ENCODE assay signal across 20 cellular contexts in the genomic region with DNA sequence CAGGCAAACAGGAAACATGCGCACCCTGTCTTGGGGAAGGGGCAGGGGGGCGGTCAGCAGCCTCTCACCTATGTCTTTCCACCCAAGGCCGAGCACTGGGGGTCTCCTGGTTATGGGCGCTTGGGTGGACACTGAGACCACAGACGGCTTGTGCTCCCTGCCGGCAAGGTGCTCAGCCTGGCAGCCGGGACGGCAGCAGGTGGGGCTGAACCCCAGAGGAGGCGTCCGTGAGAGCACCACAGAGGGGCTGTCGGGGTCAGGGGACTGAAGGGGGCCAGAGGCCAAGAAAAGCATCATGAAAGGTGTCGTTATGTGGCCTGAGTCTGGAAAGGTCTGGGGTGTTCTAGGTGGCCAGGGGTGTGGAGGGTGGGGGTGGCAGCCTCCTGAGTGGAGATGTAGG. TPM values are rescaled to one million over a fixed set of nuclear protein-coding genes. Genes with fewer than 3 reads are reported as not detected.
DNase-seq lines count a peak whose midpoint lies in the region; ATAC-seq and TF ChIP-seq lines count a peak whose summit lies in the region.
"Had no signal": no experiment of that assay in that cellular context is flagged by ENCODE, and none has a peak within 500 bp of the region (broad histone marks: within the 10 kb centered on the region; RNA-seq: fewer than 3 reads in every experiment).

No MANE protein-coding gene starts in this region.

- TF ChIP-seq CTCF in right atrium auricular region (IDR thresholded peaks at IDR 0.05) = no peak

- peaks cover 0 to 71% of the 10 kb centered on the region in 2 donors for H3K4me1 ChIP-seq in right atrium auricular region
- H3K4me1 ChIP-seq in mesenchymal stem cell (ENCODE audit: control insufficient read depth, insufficient read depth, low read depth, low read length) = peaks cover 77% of the 10 kb centered on the region
- H3K4me1 ChIP-seq in skeletal muscle satellite cell (ENCODE audit: control insufficient read depth, insufficient read depth, low read length) = peaks cover 60% of the 10 kb centered on the region
- H3K4me1 ChIP-seq: BE2C had no signal

- no peak overlapping the region for H4K91ac ChIP-seq in mesenchymal stem cell (ENCODE audit: low read length)

- WGBS in mesenchymal stem cell = 92% methylated on average over 12 of the region's 12 CpGs

- H4K8ac ChIP-seq in mesenchymal stem cell (ENCODE audit: low read length) = no peak overlapping the region

- peak overlapping the region; percentile 92 to 99 for H3K27ac ChIP-seq in right atrium auricular region
- H3K27ac ChIP-seq in mesenchymal stem cell (ENCODE audit: low read length, poor library complexity, severe bottlenecking) = no peak overlapping the region
- H3K27ac ChIP-seq: SK-N-MC had no signal

- H3K18ac ChIP-seq in mesenchymal stem cell (ENCODE audit: low read depth in 1 of 2, low read length in 2 of 2) = no peak overlapping the region

- H2BK12ac ChIP-seq in mesenchymal stem cell (ENCODE audit: low read length in 2 of 2) = no peak overlapping the region

- DNase-seq in right atrium auricular region (ENCODE audit: low spot score) = no peak
- DNase-seq in left ventricle myocardium superior = no peak
- no peak for DNase-seq in mesenchymal stem cell
- DNase-seq in kidney glomerular epithelial cell (lab: John Stamatoyannopoulos, UW) = no peak
- DNase-seq in KBM-7 = no peak
- no peak for DNase-seq in NCI-H2029 treated with DMSO at 0.1 percent for 48 hours (lab: John Stamatoyannopoulos, UW)
- DNase-seq: BE2C; CD4-positive, alpha-beta T cell; DMS79; H9; Kasumi-1; NCI-H1694; NCI-H2081 treated with DMSO at 0.1 percent for 48 hours; NCI-H446 treated with DMSO at 0.1 percent for 48 hours; NCI-H526 treated with DMSO at 0.1 percent for 48 hours; SHP77 treated with DMSO at 0.1 percent for 48 hours had no signal

- H2AK5ac ChIP-seq in mesenchymal stem cell (ENCODE audit: low read length, severe bottlenecking) = peak overlapping the region; percentile 71

- H2BK15ac ChIP-seq in mesenchymal stem cell (ENCODE audit: low read depth, poor library complexity, severe bottlenecking) = no peak overlapping the region

- no peaks in the 10 kb centered on the region for H3K9me3 ChIP-seq in right atrium auricular region
- no peaks in the 10 kb centered on the region for H3K9me3 ChIP-seq in mesenchymal stem cell (ENCODE audit: control insufficient read depth, low read length)
- no peaks in the 10 kb centered on the region for H3K9me3 ChIP-seq in skeletal muscle satellite cell (replicated peaks; ENCODE audit: low read length)
- H3K9me3 ChIP-seq: A549, BE2C had no signal

- H3K23ac ChIP-seq in mesenchymal stem cell (ENCODE audit: low read length in 2 of 2) = no peak overlapping the region

- H3K79me1 ChIP-seq in mesenchymal stem cell (replicated peaks; ENCODE audit: low read length, poor library complexity, severe bottlenecking) = no peaks in the 10 kb centered on the region

- H2BK5ac ChIP-seq in mesenchymal stem cell (ENCODE audit: low read depth, low read length, poor library complexity, severe bottlenecking) = no peak overlapping the region

- H3K4ac ChIP-seq in mesenchymal stem cell (ENCODE audit: low read depth in 1 of 2, low read length in 2 of 2) = no peak overlapping the region

- H3K27me3 ChIP-seq in right atrium auricular region (no peaks in the 10 kb centered on the region), mesenchymal stem cell (ENCODE audit: control insufficient read depth in 1 of 2, insufficient read depth in 1 of 2, low read length in 2 of 2) (peaks cover 0 to 78% of the 10 kb centered on the region in 2 experiments), skeletal muscle satellite cell (ENCODE audit: control insufficient read depth, insufficient read depth, low read length) (peaks cover 3% of the 10 kb centered on the region)

- H3K14ac ChIP-seq in mesenchymal stem cell (ENCODE audit: low read length in 2 of 2) = no peak overlapping the region

- ATAC-seq in left ventricle myocardium superior = no peak
- ATAC-seq: A549 had no signal

- intact Hi-C loops in left ventricle myocardium superior (cut with micrococcal nuclease) = no loop called here

- H3K9ac ChIP-seq in mesenchymal stem cell (ENCODE audit: low read length) (no peak overlapping the region), skeletal muscle satellite cell (ENCODE audit: low read depth, low read length) (peak overlapping the region; percentile 45)

- no peak overlapping the region for H2AFZ ChIP-seq in mesenchymal stem cell (ENCODE audit: low read depth, low read length)

- no peak overlapping the region for H2BK120ac ChIP-seq in mesenchymal stem cell (ENCODE audit: low read depth, low read length)

- in situ Hi-C loops in KBM-7 (cut with MboI; ENCODE audit: low pct_unique_long_range_greater_than_20kb, low sequenced_read_pairs) = no loop called here

- H3K4me3 ChIP-seq in right atrium auricular region (no peak overlapping the region), mesenchymal stem cell (ENCODE audit: insufficient read depth in 1 of 2, low read depth in 1 of 2, low read length in 2 of 2) (no peak overlapping the region), skeletal muscle satellite cell (ENCODE audit: low read length) (no peak overlapping the region)
- H3K4me3 ChIP-seq: A549, SK-N-MC had no signal

- H3K4me2 ChIP-seq in mesenchymal stem cell (ENCODE audit: low read length, poor library complexity, severe bottlenecking) = no peak overlapping the region
- no peak overlapping the region for H3K4me2 ChIP-seq in skeletal muscle satellite cell (ENCODE audit: low read length)
- H3K4me2 ChIP-seq: A549 had no signal

- H3K36me3 ChIP-seq in right atrium auricular region (no peaks in the 10 kb centered on the region), mesenchymal stem cell (ENCODE audit: control insufficient read depth in 1 of 2, insufficient read depth in 2 of 2, low read depth in 1 of 2, low read length in 2 of 2) (no peaks in the 10 kb centered on the region), skeletal muscle satellite cell (ENCODE audit: insufficient read depth, low read length) (no peaks in the 10 kb centered on the region)
- H3K36me3 ChIP-seq: BE2C had no signal

RNA-seq across cellular contexts. Expression of gene DOK7, which starts 19.6 kb away (rescaled TPM):
- 10 to 100 TPM; 31.0 to 68.9 TPM for total RNA-seq in right atrium auricular region
- total RNA-seq in left ventricle myocardium superior = 35.5 TPM
- polyA plus RNA-seq in mesenchymal stem cell (2013, experiment 1 of 2) = not detected
- polyA plus RNA-seq in mesenchymal stem cell (2013, experiment 2 of 2) = not detected
- 0.51 and 6.8 TPM in 2 replicates for total RNA-seq in skeletal muscle satellite cell (2012; rRNA removed)
- total RNA-seq: CD4-positive, alpha-beta T cell; HFFc6 had no signal

RNA-seq across cellular contexts. Expression of gene HGFAC, which starts 40.9 kb away (rescaled TPM):
- total RNA-seq in right atrium auricular region = not detected
- 0.67 TPM for total RNA-seq in left ventricle myocardium superior
- polyA plus RNA-seq in mesenchymal stem cell (2013, experiment 1 of 2) = 0.10 TPM
- polyA plus RNA-seq in mesenchymal stem cell (2013, experiment 2 of 2) = 0.01 TPM
- not detected in 2 replicates for total RNA-seq in skeletal muscle satellite cell (2012; rRNA removed)

RNA-seq across cellular contexts. Expression of gene LRPAP1, which starts 49.5 kb away (rescaled TPM):
- total RNA-seq in right atrium auricular region = 100 to 1,000 TPM; 256 to 321 TPM
- total RNA-seq in left ventricle myocardium superior = 307 TPM
- 119 TPM for polyA plus RNA-seq in mesenchymal stem cell (2013, experiment 1 of 2)
- polyA plus RNA-seq in mesenchymal stem cell (2013, experiment 2 of 2) = 122 TPM
- 38.2 and 47.9 TPM in 2 replicates for total RNA-seq in skeletal muscle satellite cell (2012; rRNA removed)
